Comparison of ENCODE assay signal across 15 cellular contexts in genomic region chr1:98766241-98766640, GRCh38.
DNase-seq lines count a peak whose midpoint lies in the region; ATAC-seq and TF ChIP-seq lines count a peak whose summit lies in the region.
"Had no signal": no experiment of that assay in that cellular context is flagged by ENCODE, and none has a peak within 500 bp of the region (broad histone marks: within the 10 kb centered on the region; RNA-seq: fewer than 3 reads in every experiment).

No MANE protein-coding gene starts in this region.

- H3K36me3 ChIP-seq in naive thymus-derived CD4-positive, alpha-beta T cell (ENCODE audit: control insufficient read depth in 2 of 3, insufficient read depth in 3 of 3, low read length in 3 of 3) = no peaks in the 10 kb centered on the region
- H3K36me3 ChIP-seq in hepatocyte (replicated peaks; ENCODE audit: insufficient read depth, low read depth) = no peaks in the 10 kb centered on the region

- peaks cover 0 to 7% (median 0%) of the 10 kb centered on the region in 5 donors for H3K27me3 Mint-ChIP-seq in naive thymus-derived CD4-positive, alpha-beta T cell
- peaks cover 4% of the 10 kb centered on the region for H3K27me3 Mint-ChIP-seq in T-helper 17 cell

- H3K27ac ChIP-seq in naive thymus-derived CD4-positive, alpha-beta T cell (ENCODE audit: low read depth, low read length) = no peak overlapping the region
- H3K27ac ChIP-seq in hepatocyte = no peak overlapping the region

- TF ChIP-seq CTCF in hepatocyte (IDR thresholded peaks at IDR 0.05; ENCODE audit: poor library complexity) = no peak

- no peaks in the 10 kb centered on the region for H3K4me1 ChIP-seq in naive thymus-derived CD4-positive, alpha-beta T cell (ENCODE audit: control insufficient read depth in 2 of 2, insufficient read depth in 2 of 2, low read length in 2 of 2)
- no peaks in the 10 kb centered on the region for H3K4me1 ChIP-seq in hepatocyte (ENCODE audit: insufficient read depth)

- intact Hi-C loops in naive thymus-derived CD4-positive, alpha-beta T cell (cut with micrococcal nuclease) = no loop called here

- H3K79me2 ChIP-seq in hepatocyte = no peaks in the 10 kb centered on the region

- H2AFZ ChIP-seq in hepatocyte = no peak overlapping the region

- no peaks in the 10 kb centered on the region for H3K9me2 ChIP-seq in hepatocyte (replicated peaks; ENCODE audit: insufficient read depth)

- H3K4me3 Mint-ChIP-seq in naive thymus-derived CD4-positive, alpha-beta T cell = no peak overlapping the region
- H3K4me3 Mint-ChIP-seq in T-helper 17 cell = no peak overlapping the region
- H3K4me3 Mint-ChIP-seq: activated CD8-positive, alpha-beta T cell treated with anti-CD3 and anti-CD28 coated beads, Interleukin-2, amount 10 ng/mL, durations not matched to agents 7 days and 5 days; CD8-positive, alpha-beta memory T cell; T-helper 1 cell treated with Interleukin-12 subunit alpha and Interleukin-12 subunit beta and Interleukin-4 antibody, amounts not matched to agents 30 μg/mL and 1 μg/mL, for 36 hours had no signal

- DNase-seq in KBM-7 = peak; percentile 3
- no peak for DNase-seq in naive thymus-derived CD4-positive, alpha-beta T cell
- DNase-seq in T-helper 17 cell = no peak
- DNase-seq in hepatocyte (ENCODE audit: low spot score) = no peak
- no peak for DNase-seq in NCI-H1092 treated with DMSO at 0.1 percent for 48 hours (lab: John Stamatoyannopoulos, UW)
- DNase-seq: activated CD8-positive, alpha-beta T cell treated with anti-CD3 and anti-CD28 coated beads, Interleukin-2, amount 10 ng/mL, durations not matched to agents 7 days and 5 days; CD8-positive, alpha-beta memory T cell; glutamatergic neuron; left ventricle myocardium superior; NCI-H748 treated with DMSO at 0.1 percent for 48 hours; stimulated activated CD4-positive, alpha-beta T cell treated with anti-CD3 and anti-CD28 coated beads, Interleukin-4, amount 100 ng/mL, for 1 hour had no signal

- peaks cover 0 to 4% of the 10 kb centered on the region in 2 donors for H3K27me3 ChIP-seq in naive thymus-derived CD4-positive, alpha-beta T cell (ENCODE audit: control insufficient read depth in 2 of 2, insufficient read depth in 2 of 2, low read length in 2 of 2)
- H3K27me3 ChIP-seq in hepatocyte = no peaks in the 10 kb centered on the region

- H3K9me3 ChIP-seq in naive thymus-derived CD4-positive, alpha-beta T cell (ENCODE audit: control insufficient read depth in 2 of 3, low read length in 3 of 3) = no peaks in the 10 kb centered on the region
- no peaks in the 10 kb centered on the region for H3K9me3 ChIP-seq in T-helper 17 cell (ENCODE audit: control insufficient read depth, low read length, poor library complexity, severe bottlenecking)
- no peaks in the 10 kb centered on the region for H3K9me3 ChIP-seq in hepatocyte (ENCODE audit: low read depth)

- 97% methylated on average over 4 of the region's 4 CpGs for WGBS in hepatocyte (ENCODE audit: low lambda C conversion rate, missing lambda C conversion rate)

- CTCF ChIA-PET in naive thymus-derived CD4-positive, alpha-beta T cell (lab: Charles Lee) = no interaction called here

- POLR2A ChIA-PET in naive thymus-derived CD4-positive, alpha-beta T cell (lab: Charles Lee) = no interaction called here

- ATAC-seq in GM18909 (IDR thresholded peaks at IDR 0.05; ENCODE audit: poor library complexity, unreplicated experiment) (peak; percentile 74), HG02623 (IDR thresholded peaks at IDR 0.05; ENCODE audit: unreplicated experiment) (peak; percentile 92), T-helper 17 cell (no peak), HG03457 (IDR thresholded peaks at IDR 0.05; ENCODE audit: unreplicated experiment) (no peak)
- ATAC-seq in naive thymus-derived CD4-positive, alpha-beta T cell = peak; percentile 64
- ATAC-seq: activated CD8-positive, alpha-beta T cell treated with anti-CD3 and anti-CD28 coated beads, Interleukin-2, amount 10 ng/mL, durations not matched to agents 7 days and 5 days; left ventricle myocardium superior had no signal

- no peak overlapping the region for H3K4me2 ChIP-seq in hepatocyte

- H3K27ac Mint-ChIP-seq in naive thymus-derived CD4-positive, alpha-beta T cell = no peak overlapping the region
- no peak overlapping the region for H3K27ac Mint-ChIP-seq in T-helper 17 cell
- H3K27ac Mint-ChIP-seq: activated CD8-positive, alpha-beta T cell treated with anti-CD3 and anti-CD28 coated beads, Interleukin-2, amount 10 ng/mL, durations not matched to agents 7 days and 5 days; CD8-positive, alpha-beta memory T cell; T-helper 1 cell treated with Interleukin-12 subunit alpha and Interleukin-12 subunit beta and Interleukin-4 antibody, amounts not matched to agents 30 μg/mL and 1 μg/mL, for 36 hours had no signal

- in situ Hi-C loops in KBM-7 (cut with MboI; ENCODE audit: low pct_unique_long_range_greater_than_20kb, low sequenced_read_pairs) = no loop called here

- no peaks in the 10 kb centered on the region for H3K36me3 Mint-ChIP-seq in naive thymus-derived CD4-positive, alpha-beta T cell
- H3K36me3 Mint-ChIP-seq in T-helper 17 cell (ENCODE audit: low read depth) = peaks cover 3% of the 10 kb centered on the region

- H4K20me1 ChIP-seq in hepatocyte (ENCODE audit: insufficient read depth, poor library complexity, severe bottlenecking) = no peaks in the 10 kb centered on the region

- no peaks in the 10 kb centered on the region for H3K9me3 Mint-ChIP-seq in naive thymus-derived CD4-positive, alpha-beta T cell
- H3K9me3 Mint-ChIP-seq: CD8-positive, alpha-beta memory T cell; T-helper 1 cell treated with Interleukin-12 subunit alpha and Interleukin-12 subunit beta and Interleukin-4 antibody, amounts not matched to agents 30 μg/mL and 1 μg/mL, for 36 hours had no signal

- H3K4me1 Mint-ChIP-seq in naive thymus-derived CD4-positive, alpha-beta T cell = peaks cover 0 to 10% (median 0%) of the 10 kb centered on the region in 7 donors
- peaks cover 12% of the 10 kb centered on the region for H3K4me1 Mint-ChIP-seq in T-helper 17 cell

- H3K4me3 ChIP-seq in naive thymus-derived CD4-positive, alpha-beta T cell (ENCODE audit: low read length) = no peak overlapping the region
- H3K4me3 ChIP-seq in hepatocyte = no peak overlapping the region

Comparison
In these comparisons a context has a peak if more than half of its experiments do, and no peak if none do; other contexts are left out.
1. ATAC-seq: peak in GM18909 (single experiment), HG02623 (single experiment) and naive thymus-derived CD4-positive, alpha-beta T cell (single experiment); none in T-helper 17 cell (single experiment) and HG03457 (single experiment).